ENCODE assay signal across 23 cellular contexts in the genomic region with DNA sequence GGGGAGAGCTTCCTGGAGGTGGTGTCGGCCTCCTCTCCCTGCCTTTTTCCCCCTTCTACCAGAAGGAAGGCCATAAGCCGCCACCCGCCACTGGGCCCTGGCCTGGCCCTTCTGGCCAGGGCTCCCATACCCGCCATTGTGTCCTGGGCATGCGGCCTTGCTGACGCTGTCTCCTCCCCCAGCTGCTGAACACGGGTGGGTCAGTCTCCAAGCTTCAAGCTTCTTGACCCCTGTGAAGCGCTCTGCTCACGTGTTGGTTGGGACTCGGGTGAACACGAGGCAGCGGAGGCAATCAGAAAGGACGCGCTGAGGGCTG. TPM values are rescaled to one million over a fixed set of nuclear protein-coding genes. Genes with fewer than 3 reads are reported as not detected.
A peak's percentile ranks its signal among the peaks of the same experiment; 100 is the strongest.
DNase-seq lines count a peak whose midpoint lies in the region; ATAC-seq, FAIRE-seq and TF ChIP-seq lines count a peak whose summit lies in the region.
"Had no signal": no experiment of that assay in that cellular context is flagged by ENCODE, and none has a peak within 500 bp of the region (broad histone marks: within the 10 kb centered on the region; RNA-seq: fewer than 3 reads in every experiment).

No MANE protein-coding gene starts in this region.

- no peak overlapping the region for H2AFZ ChIP-seq in H9 (ENCODE audit: low read length)
- peak overlapping the region; percentile 28; the same call in 1 of the 2 replicates for H2AFZ ChIP-seq in K562 (ENCODE audit: low read depth, low read length)
- H2AFZ ChIP-seq in neuronal stem cell (ENCODE audit: low read length) = peak overlapping the region; percentile 77

- H3K23me2 ChIP-seq in H9 (ENCODE audit: insufficient read length, low read depth, low read length, poor library complexity, severe bottlenecking) = no peaks in the 10 kb centered on the region

- no peaks in the 10 kb centered on the region for H3K27me3 Mint-ChIP-seq in H9 (ENCODE audit: low read depth)
- H3K27me3 Mint-ChIP-seq: CD4-positive, alpha-beta memory T cell had no signal

- no peaks in the 10 kb centered on the region for H3K9me1 ChIP-seq in K562 (ENCODE audit: control insufficient read depth, insufficient read depth, low read length)

- H3K4me3 Mint-ChIP-seq in H9 = no peak overlapping the region
- H3K4me3 Mint-ChIP-seq: CD4-positive, alpha-beta memory T cell had no signal

- no peak for ATAC-seq in K562
- ATAC-seq: HCT116 had no signal

- H2AK5ac ChIP-seq in H9 (ENCODE audit: insufficient read length, low read length) (no peak overlapping the region), neuronal stem cell (ENCODE audit: low read depth, low read length) (peak overlapping the region; percentile 95)

- H2BK5ac ChIP-seq in H9 (ENCODE audit: insufficient read length, low read length) (no peak overlapping the region), neuronal stem cell (ENCODE audit: low read length) (no peak overlapping the region)

- H3K27me3 ChIP-seq in A673 (replicated peaks; ENCODE audit: insufficient read depth, low read depth, low read length, poor library complexity) (no peaks in the 10 kb centered on the region), H9 (ENCODE audit: insufficient read depth, low read length) (no peaks in the 10 kb centered on the region), K562 (ENCODE audit: control insufficient read depth in 2 of 2, insufficient read depth in 2 of 2, low read length in 2 of 2) (peaks cover 5 to 25% of the 10 kb centered on the region in 2 experiments; a peak in 4 of 5 replicates), neuronal stem cell (ENCODE audit: control insufficient read depth in 3 of 3, insufficient read depth in 3 of 3, low read depth in 1 of 3, low read length in 3 of 3) (peaks cover 0 to 37% (median 0%) of the 10 kb centered on the region in 3 experiments), dorsolateral prefrontal cortex (peaks cover 0 to 9% (median 0%) of the 10 kb centered on the region in 45 donors)

- H4K5ac ChIP-seq in H9 (ENCODE audit: insufficient read length, low read depth, low read length) = no peak overlapping the region

- no peak overlapping the region for H4K91ac ChIP-seq in H9 (ENCODE audit: insufficient read length, low read depth, low read length)
- H4K91ac ChIP-seq in neuronal stem cell (ENCODE audit: low read depth, low read length, poor library complexity) = peak overlapping the region; percentile 56

- no peaks in the 10 kb centered on the region for H4K20me1 ChIP-seq in H9 (ENCODE audit: control insufficient read depth, insufficient read depth, insufficient read length)
- H4K20me1 ChIP-seq in K562 (replicated peaks; ENCODE audit: control insufficient read depth, insufficient read depth, low read length) = 0 out of 2 replicates have a peak, but pooled peaks cover 3% of the 10 kb centered on the region

- H3K4me3 ChIP-seq in A673 (ENCODE audit: low read depth, low read length, poor library complexity, severe bottlenecking) (no peak overlapping the region), K562 (no peak overlapping the region), neuronal stem cell (ENCODE audit: low read length in 2 of 2) (no peak overlapping the region), dorsolateral prefrontal cortex (no peak overlapping the region)

- in situ Hi-C loops in K562 (cut with MboI) = no loop called here

- H3K9me3 ChIP-seq in A673 (ENCODE audit: low read depth, low read length, poor library complexity, severe bottlenecking) (no peaks in the 10 kb centered on the region), H9 (ENCODE audit: control insufficient read depth, low read depth, low read length) (no peaks in the 10 kb centered on the region), K562 (replicated peaks; ENCODE audit: control insufficient read depth, insufficient read depth, low read depth, low read length) (no peaks in the 10 kb centered on the region), neuronal stem cell (replicated peaks in 1 of 2; ENCODE audit: control insufficient read depth in 2 of 2, insufficient read depth in 1 of 2, low read depth in 1 of 2, low read length in 2 of 2) (no peaks in the 10 kb centered on the region)
- H3K9me3 ChIP-seq: BE2C had no signal

- TF ChIP-seq CTCF in A673 (conservative IDR thresholded peaks at IDR 0.05; ENCODE audit: low read depth, low read length) (no peak), H9 (conservative IDR thresholded peaks at IDR 0.05) (no peak), K562 (IDR thresholded peaks at IDR 0.05 in 2 of 3, conservative IDR thresholded peaks at IDR 0.05 in 1 of 3; ENCODE audit: insufficient read depth in 2 of 3, low read depth in 1 of 3, low read length in 3 of 3) (no peak), dorsolateral prefrontal cortex (IDR thresholded peaks at IDR 0.05 in 54 of 56, conservative IDR thresholded peaks at IDR 0.05 in 2 of 56; ENCODE audit: low read depth in 1 of 56, partially characterized antibody in 56 of 56) (no peak)

- H3K14ac ChIP-seq in H9 (ENCODE audit: insufficient read depth, low read length) (no peak overlapping the region), neuronal stem cell (ENCODE audit: low read length) (peak overlapping the region; percentile 99)

- intact Hi-C loops in A673 (cut with micrococcal nuclease; ENCODE audit: unreplicated experiment) = no loop called here
- intact Hi-C loops in K562 (cut with micrococcal nuclease) = no loop called here
- intact Hi-C loops in dorsolateral prefrontal cortex (cut with DNase I) = no loop called here

- H3K4me1 Mint-ChIP-seq in H9 = peaks cover 5 to 13% of the 10 kb centered on the region in 2 experiments

- no peaks in the 10 kb centered on the region for H3K36me3 Mint-ChIP-seq in H9 (ENCODE audit: insufficient read depth in 1 of 3, low read depth in 3 of 3)
- H3K36me3 Mint-ChIP-seq: CD4-positive, alpha-beta memory T cell had no signal

- H3K36me3 ChIP-seq in A673 (ENCODE audit: insufficient read depth, low read length, poor library complexity, severe bottlenecking) (no peaks in the 10 kb centered on the region), K562 (ENCODE audit: control insufficient read depth, insufficient read depth, low read length) (no peaks in the 10 kb centered on the region), neuronal stem cell (replicated peaks in 1 of 2; ENCODE audit: control insufficient read depth in 2 of 2, insufficient read depth in 2 of 2, low read length in 2 of 2) (no peaks in the 10 kb centered on the region)
- H3K36me3 ChIP-seq: BE2C had no signal

- WGBS in H9 (ENCODE audit: extremely low coverage, insufficient read length, low lambda C conversion rate) = no CpG with 5 or more reads among the region's 14 CpGs
- 75% methylated on average over 9 of the region's 14 CpGs for WGBS in K562 (ENCODE audit: insufficient coverage, low coverage, missing lambda C conversion rate)
- no CpG with 5 or more reads among the region's 14 CpGs for WGBS in neuronal stem cell (ENCODE audit: extremely low coverage in 2 of 2, insufficient read length in 2 of 2, insufficient replicate concordance in 1 of 2), 2 donors

- no peak for FAIRE-seq in K562 (lab: Jason Lieb, UNC)
- FAIRE-seq: GM12891, GM18507 had no signal

- TF ChIP-seq RAD21 in K562 (CRISPR knock-in tag; conservative IDR thresholded peaks at IDR 0.05 in 1 of 2, IDR thresholded peaks at IDR 0.05 in 1 of 2) = no peak

- H2BK15ac ChIP-seq in H9 (ENCODE audit: low read depth, low read length) (no peak overlapping the region), neuronal stem cell (ENCODE audit: low read length) (peak overlapping the region; percentile 53)

- H3K79me2 ChIP-seq in H9 (ENCODE audit: insufficient read depth, low read length) (no peaks in the 10 kb centered on the region), K562 (ENCODE audit: control insufficient read depth, insufficient read depth, low read length) (no peaks in the 10 kb centered on the region)

- H3K79me1 ChIP-seq in H9 (ENCODE audit: insufficient read depth, low read depth, low read length, poor library complexity, severe bottlenecking) (no peaks in the 10 kb centered on the region), neuronal stem cell (ENCODE audit: low read depth, low read length) (no peaks in the 10 kb centered on the region)

- POLR2A ChIA-PET in A673 (lab: Charles Lee; ENCODE audit: low non-redundant PET) = no interaction called here
- POLR2A ChIA-PET in K562 (lab: Yijun Ruan, JAX) = no interaction called here

- DNase-seq in A673 (ENCODE audit: low spot score) (no peak), H9 (no peak), K562 (ENCODE audit: extremely low read depth in 1 of 4, low spot score in 3 of 4) (no peak), neuronal stem cell (ENCODE audit: low spot score) (no peak), dorsolateral prefrontal cortex (no peak), epidermal melanocyte (ENCODE audit: insufficient read length, low spot score) (no peak), NCI-H1417 (lab: John Stamatoyannopoulos, UW) (no peak), NCI-H187 (lab: John Stamatoyannopoulos, UW) (no peak)
- DNase-seq: ACHN, AML-193, BE2C, C1 segment of cervical spinal cord, Calu3, COR-L47, DMS53, DMS79 treated with DMSO at 0.1 percent for 48 hours, GF-D8, GOT3, H7 had no signal

- no TSS peak for BruUV-seq in A673 (replicated peaks; lab: Mats Ljungman, UMichigan)
- no TSS peak for BruUV-seq in K562 (replicated peaks; lab: Mats Ljungman, UMichigan)

- H2BK120ac ChIP-seq in H9 (ENCODE audit: low read depth, low read length, poor library complexity, severe bottlenecking) (no peak overlapping the region), neuronal stem cell (ENCODE audit: low read depth, low read length) (peak overlapping the region; percentile 31)

- no peak overlapping the region for H2BK20ac ChIP-seq in H9 (ENCODE audit: low read depth, low read length, poor library complexity, severe bottlenecking)

- TF ChIP-seq EP300 in K562 (IDR thresholded peaks at IDR 0.05; ENCODE audit: low read length) = no peak

- TF ChIP-seq POLR2A in K562 (conservative IDR thresholded peaks at IDR 0.05) = no peak

- H3K9me3 Mint-ChIP-seq in H9 = no peaks in the 10 kb centered on the region
- H3K9me3 Mint-ChIP-seq: CD4-positive, alpha-beta memory T cell had no signal

- H3K23ac ChIP-seq in H9 (ENCODE audit: insufficient read length, low read depth, low read length) (no peak overlapping the region), neuronal stem cell (ENCODE audit: low read depth, low read length, poor library complexity) (peak overlapping the region; percentile 97)

- no peak overlapping the region for H3K56ac ChIP-seq in H9 (ENCODE audit: insufficient read length, low read depth, low read length)

- H3T11ph ChIP-seq in H9 (ENCODE audit: low read length) = no peak overlapping the region

- H3K4ac ChIP-seq in H9 (ENCODE audit: low read depth, low read length) (no peak overlapping the region), neuronal stem cell (ENCODE audit: low read length) (no peak overlapping the region)

- H3K18ac ChIP-seq in H9 (ENCODE audit: insufficient read length, low read depth, low read length) (peak overlapping the region; percentile 10), neuronal stem cell (ENCODE audit: low read length) (peak overlapping the region; percentile 76)

- H4K8ac ChIP-seq in H9 (replicated peaks; ENCODE audit: insufficient read length, low read depth, low read length) = no peak overlapping the region
- peak overlapping the region; percentile 72 for H4K8ac ChIP-seq in neuronal stem cell (ENCODE audit: low read depth, low read length)

- no peak overlapping the region for H3K27ac Mint-ChIP-seq in H9
- H3K27ac Mint-ChIP-seq: CD4-positive, alpha-beta memory T cell had no signal

- H3K9ac ChIP-seq in H9 (ENCODE audit: extremely low read depth, insufficient read length, low read length) (no peak overlapping the region), K562 (ENCODE audit: insufficient read depth in 1 of 2, low read depth in 2 of 2, low read length in 2 of 2) (peak overlapping the region in 1 of 2 experiments; percentile 87; a peak in 2 of 4 replicates), neuronal stem cell (ENCODE audit: low read depth, low read length, poor library complexity) (no peak overlapping the region)

- H2BK12ac ChIP-seq in H9 (ENCODE audit: insufficient read length, low read depth, low read length) (no peak overlapping the region), neuronal stem cell (ENCODE audit: low read length) (peak overlapping the region; percentile 98)

- H3K27ac ChIP-seq in A673 (ENCODE audit: low read depth, low read length, poor library complexity, severe bottlenecking) (peak overlapping the region; percentile 47), H9 (ENCODE audit: insufficient read length, low read depth, low read length) (no peak overlapping the region), K562 (ENCODE audit: extremely low read depth, low read depth, low read length) (no peak overlapping the region; the same call in 2 of the 3 replicates), neuronal stem cell (replicated peaks; ENCODE audit: low read length) (no peak overlapping the region), dorsolateral prefrontal cortex (no peak overlapping the region)

- CTCF ChIA-PET in A673 (lab: Charles Lee) = interaction anchor here (0.8 kb wide), 1 partner anchor 11 kb away, joined by 3 read pairs; no protein-coding TSS in a partner anchor
- CTCF ChIA-PET in K562 (lab: Yijun Ruan, JAX; ENCODE audit: low intra/inter-chr PET ratio) = no interaction called here

- H3K4me2 ChIP-seq in H9 (ENCODE audit: insufficient read depth, insufficient read length, low read length) (no peak overlapping the region), K562 (ENCODE audit: insufficient read depth, low read length) (no peak overlapping the region), neuronal stem cell (ENCODE audit: insufficient read depth, low read length, poor library complexity, severe bottlenecking) (no peak overlapping the region)

- peaks cover 51% of the 10 kb centered on the region for H3K4me1 ChIP-seq in A673 (ENCODE audit: insufficient read depth, low read length, poor library complexity, severe bottlenecking)
- H3K4me1 ChIP-seq in H9 (ENCODE audit: insufficient read depth, low read length) = no peaks in the 10 kb centered on the region
- H3K4me1 ChIP-seq in K562 (replicated peaks in 1 of 2; ENCODE audit: control insufficient read depth in 2 of 2, insufficient read depth in 2 of 2, low read length in 2 of 2) = peaks cover 26 to 83% of the 10 kb centered on the region in 2 experiments
- H3K4me1 ChIP-seq in neuronal stem cell (ENCODE audit: control insufficient read depth in 2 of 2, insufficient read depth in 1 of 2, low read depth in 1 of 2, low read length in 2 of 2) = peaks cover 8 to 25% of the 10 kb centered on the region in 2 donors

RNA-seq across cellular contexts. Expression of a gene that starts 24.2 kb away (rescaled TPM):
- 58.2 and 63.8 TPM in 2 replicates for total RNA-seq in A673 (2021)
- total RNA-seq in H9 (2021) = 46.3 and 47.5 TPM in 2 replicates
- 536 and 854 TPM in 2 replicates for total RNA-seq in K562 (2011; cell fraction: chromatin; rRNA removed; ENCODE audit: low replicate concordance)
- total RNA-seq in K562 (2011; cell fraction: nucleolus; rRNA removed) = 552 and 553 TPM in 2 replicates
- total RNA-seq in K562 (2011; cell fraction: nucleoplasm; rRNA removed) = 447 and 492 TPM in 2 replicates
- total RNA-seq in K562 (2014; rRNA removed) = 399 and 504 TPM in 2 replicates
- 138 and 145 TPM in 2 replicates for total RNA-seq in K562 (2014; rRNA removed; fragmentation: Illumina TruSeq; extraction: Trizol)
- total RNA-seq in K562 (2015; rRNA removed; fragmentation: Illumina TruSeq; extraction: Trizol) = 166 and 171 TPM in 2 replicates
- 294 and 309 TPM in 2 replicates for total RNA-seq in K562 (2021)
- polyA plus RNA-seq in K562 (2011; rRNA removed) = 385 and 395 TPM in 2 replicates
- 447 and 505 TPM in 2 replicates for polyA plus RNA-seq in K562 (2011; cell fraction: cytosol; rRNA removed)
- 838 and 845 TPM in 2 replicates for polyA plus RNA-seq in K562 (2011; cell fraction: nucleus; rRNA removed)
- 178 and 239 TPM in 2 replicates for polyA plus RNA-seq in K562 (2012)
- polyA plus RNA-seq in K562 (2014; fragmentation: Illumina TruSeq; extraction: Trizol) = 219 and 228 TPM in 2 replicates
- polyA plus RNA-seq in K562 (2014; fragmentation: Nextera tagmentation; extraction: Ambion mirVana) = 100 to 1,000 TPM in 1 of 2 experiments, 10 to 100 TPM in 1; 94.0 to 117 TPM
- polyA plus RNA-seq in K562 (2014; rRNA removed) = 381 and 405 TPM in 2 replicates
- 128 and 165 TPM in 2 replicates for polyA minus RNA-seq in K562 (2011; rRNA and poly(A)+ RNA removed)
- polyA minus RNA-seq in K562 (2011; cell fraction: cytosol; rRNA and poly(A)+ RNA removed) = 110 and 129 TPM in 2 replicates
- polyA minus RNA-seq in K562 (2011; cell fraction: nucleus; rRNA and poly(A)+ RNA removed) = 120 and 171 TPM in 2 replicates
- polyA plus RNA-seq in neuronal stem cell (2013, experiment 1 of 2) = 44.5 TPM
- polyA plus RNA-seq in neuronal stem cell (2013, experiment 2 of 2) = 42.3 TPM
- total RNA-seq in dorsolateral prefrontal cortex = 10 to 100 TPM; 42.5 to 80.5 (median 55.0) TPM
